Comparison of ENCODE assay signal across 22 cellular contexts in the genomic region with DNA sequence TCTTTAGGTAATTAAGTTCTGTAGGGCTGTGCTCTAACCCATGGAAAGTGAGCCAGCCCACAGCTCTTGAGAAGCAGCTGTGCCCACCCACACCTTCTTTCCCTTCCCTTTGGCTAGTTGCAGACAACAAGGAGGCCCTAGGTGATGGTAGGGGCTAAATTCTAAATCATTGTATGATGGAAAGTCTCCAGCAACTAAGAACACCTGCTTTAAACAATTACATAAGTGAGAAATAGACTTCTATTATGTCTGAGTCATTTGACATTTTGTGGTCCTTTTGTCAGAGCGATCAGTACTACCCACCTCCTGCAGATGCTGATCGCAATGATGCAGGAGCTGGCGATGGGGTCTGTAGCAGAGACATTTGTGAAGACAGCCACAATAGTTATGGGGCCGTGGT.
"Had no signal": no experiment of that assay in that cellular context is flagged by ENCODE, and none has a peak within 500 bp of the region (broad histone marks: within the 10 kb centered on the region; RNA-seq: fewer than 3 reads in every experiment).

No MANE protein-coding gene starts in this region.

- H3K27me3 ChIP-seq: hepatocyte, right lobe of liver, transverse colon had no signal

- ATAC-seq: activated CD4-positive, CD25-positive, alpha-beta regulatory T cell treated with anti-CD3 and anti-CD28 coated beads, Interleukin-2, amount 50 U/mL, for 24 hours; left ventricle myocardium superior; mucosa of descending colon; right lobe of liver; stimulated activated effector memory CD8-positive, alpha-beta T cell treated with anti-CD3 and anti-CD28 coated beads, Interleukin-12 subunit alpha, Interleukin-12 subunit beta, amount 100 ng/mL, for 72 hours; T-helper 17 cell had no signal

- H3K79me2 ChIP-seq: hepatocyte had no signal

- H3K4me3 ChIP-seq: hepatocyte, mucosa of descending colon, right lobe of liver, skin epidermis, transverse colon had no signal

- H3K27ac Mint-ChIP-seq: activated CD4-positive, alpha-beta T cell treated with anti-CD3 and anti-CD28 coated beads, Interleukin-2, amount 10 ng/mL, durations not matched to agents 7 days and 5 days; activated T-helper 1 cell treated with anti-CD3 and anti-CD28 coated beads, Interleukin-12 subunit alpha, Interleukin-12 subunit beta, Interleukin-2, Interleukin-4 antibody, amounts not matched to agents 30 ng/mL and 10 ng/mL and 1 ng/mL, durations not matched to agents 14 hours and 24 hours and 36 hours; stimulated activated effector memory CD8-positive, alpha-beta T cell treated with anti-CD3 and anti-CD28 coated beads, Interleukin-12 subunit alpha, Interleukin-12 subunit beta, amount 100 ng/mL, for 72 hours; T-helper 17 cell had no signal

- DNase-seq: activated CD4-positive, alpha-beta T cell treated with anti-CD3 and anti-CD28 coated beads, Interleukin-2, amount 10 ng/mL, durations not matched to agents 7 days and 5 days; activated effector memory CD4-positive, alpha-beta T cell treated with anti-CD3 and anti-CD28 coated beads, Interleukin-2, amount 50 U/mL, for 16 hours; activated naive CD4-positive, alpha-beta T cell treated with anti-CD3 and anti-CD28 coated beads, Interleukin-2, amount 50 U/mL, for 16 hours; activated T-cell treated with anti-CD3 and anti-CD28 coated beads for 4 hours; dermis blood vessel endothelial cell; effector CD8-positive, alpha-beta T cell; islet precursor cell; left ventricle myocardium superior; mucosa of descending colon; right lobe of liver; stimulated activated CD4-positive, alpha-beta T cell treated with anti-CD3 and anti-CD28 coated beads, Interleukin-12 subunit alpha, Interleukin-12 subunit beta, amount 100 ng/mL, for 4 hours; stimulated activated CD4-positive, alpha-beta T cell treated with anti-CD3 and anti-CD28 coated beads, Interleukin-4, amount 100 ng/mL, for 24 hours; T-helper 17 cell; T1000; transverse colon; WERI-Rb-1 had no signal

- H3K36me3 ChIP-seq: right lobe of liver, transverse colon, WERI-Rb-1 had no signal

- H3K9me3 ChIP-seq: mucosa of descending colon, right lobe of liver, transverse colon had no signal

- H3K4me3 Mint-ChIP-seq: activated CD4-positive, alpha-beta T cell treated with anti-CD3 and anti-CD28 coated beads, Interleukin-2, amount 10 ng/mL, durations not matched to agents 7 days and 5 days; activated T-helper 1 cell treated with anti-CD3 and anti-CD28 coated beads, Interleukin-12 subunit alpha, Interleukin-12 subunit beta, Interleukin-2, Interleukin-4 antibody, amounts not matched to agents 30 ng/mL and 10 ng/mL and 1 ng/mL, durations not matched to agents 14 hours and 24 hours and 36 hours; nephron; stimulated activated effector memory CD8-positive, alpha-beta T cell treated with anti-CD3 and anti-CD28 coated beads, Interleukin-12 subunit alpha, Interleukin-12 subunit beta, amount 100 ng/mL, for 72 hours; T-helper 17 cell had no signal

- H3K9me3 Mint-ChIP-seq: activated CD4-positive, alpha-beta T cell treated with anti-CD3 and anti-CD28 coated beads, Interleukin-2, amount 10 ng/mL, durations not matched to agents 7 days and 5 days; activated T-helper 1 cell treated with anti-CD3 and anti-CD28 coated beads, Interleukin-12 subunit alpha, Interleukin-12 subunit beta, Interleukin-2, Interleukin-4 antibody, amounts not matched to agents 30 ng/mL and 10 ng/mL and 1 ng/mL, durations not matched to agents 14 hours and 24 hours and 36 hours; nephron; stimulated activated effector memory CD8-positive, alpha-beta T cell treated with anti-CD3 and anti-CD28 coated beads, Interleukin-12 subunit alpha, Interleukin-12 subunit beta, amount 100 ng/mL, for 72 hours had no signal

- H3K36me3 Mint-ChIP-seq: stimulated activated effector memory CD8-positive, alpha-beta T cell treated with anti-CD3 and anti-CD28 coated beads, Interleukin-12 subunit alpha, Interleukin-12 subunit beta, amount 100 ng/mL, for 72 hours had no signal

- H3K4me1 ChIP-seq: right lobe of liver, transverse colon had no signal

- H3K4me1 Mint-ChIP-seq: activated CD4-positive, alpha-beta T cell treated with anti-CD3 and anti-CD28 coated beads, Interleukin-2, amount 10 ng/mL, durations not matched to agents 7 days and 5 days; stimulated activated effector memory CD8-positive, alpha-beta T cell treated with anti-CD3 and anti-CD28 coated beads, Interleukin-12 subunit alpha, Interleukin-12 subunit beta, amount 100 ng/mL, for 72 hours had no signal

- H3K27ac ChIP-seq: hepatocyte, right lobe of liver, skin epidermis, transverse colon, WERI-Rb-1 had no signal

- H3K4me2 ChIP-seq: hepatocyte had no signal

- H2AFZ ChIP-seq: hepatocyte had no signal
